16 cellular contexts compared by ENCODE assay signal in genomic region chr6:127517698-127518097, GRCh38. TPM values are rescaled to one million over a fixed set of nuclear protein-coding genes. Genes with fewer than 3 reads are reported as not detected.
DNase-seq lines count a peak whose midpoint lies in the region; ATAC-seq, FAIRE-seq and TF ChIP-seq lines count a peak whose summit lies in the region.
"Had no signal": no experiment of that assay in that cellular context is flagged by ENCODE, and none has a peak within 500 bp of the region (broad histone marks: within the 10 kb centered on the region; RNA-seq: fewer than 3 reads in every experiment).

No MANE protein-coding gene starts in this region.

- in situ Hi-C loops in HepG2 (cut with HindIII; ENCODE audit: extremely low pct_ligation_motif_present, low pct_unique_long_range_greater_than_20kb) = no loop called here

- peaks cover 26% of the 10 kb centered on the region for H3K27me3 Mint-ChIP-seq in WTC11 (ENCODE audit: low read depth)
- H3K27me3 Mint-ChIP-seq in type B pancreatic cell = peaks cover 76% of the 10 kb centered on the region

- H3K79me2 ChIP-seq in HepG2 (ENCODE audit: insufficient read depth, low read length) = no peaks in the 10 kb centered on the region

- no peak for TF ChIP-seq POLR2A in HepG2 (IDR thresholded peaks at IDR 0.05; ENCODE audit: insufficient read depth in 1 of 2, low read depth in 2 of 2, low read length in 2 of 2)
- TF ChIP-seq POLR2A in right lobe of liver (IDR thresholded peaks at IDR 0.05) = no peak

- H3K36me3 Mint-ChIP-seq in WTC11 = peaks cover 17% of the 10 kb centered on the region
- no peaks in the 10 kb centered on the region for H3K36me3 Mint-ChIP-seq in type B pancreatic cell
- H3K36me3 Mint-ChIP-seq: CD4-positive, CD25-positive, alpha-beta regulatory T cell had no signal

- H3K9ac ChIP-seq in HepG2 (ENCODE audit: insufficient read depth, low read depth, low read length) = no peak overlapping the region

- H3K4me3 Mint-ChIP-seq in WTC11 = peak overlapping the region; percentile 98
- peak overlapping the region; percentile 88 for H3K4me3 Mint-ChIP-seq in type B pancreatic cell

- H3K9me3 ChIP-seq in HepG2 (ENCODE audit: low read length) = no peaks in the 10 kb centered on the region
- no peaks in the 10 kb centered on the region for H3K9me3 ChIP-seq in right lobe of liver
- H3K9me3 ChIP-seq: right atrium auricular region had no signal

- H3K27ac ChIP-seq in HepG2 (ENCODE audit: extremely low read length, insufficient read depth, low read length) (no peak overlapping the region), right lobe of liver (no peak overlapping the region)
- H3K27ac ChIP-seq: right atrium auricular region had no signal

- POLR2A ChIA-PET in HepG2 (lab: Yijun Ruan, JAX) = no interaction called here
- POLR2A ChIA-PET in WTC11 (lab: Charles Lee) = no interaction called here

- peaks cover 5% of the 10 kb centered on the region for H3K4me1 ChIP-seq in HepG2 (ENCODE audit: insufficient read depth, low read length)
- H3K4me1 ChIP-seq in right lobe of liver = peaks cover 0 to 17% (median 0%) of the 10 kb centered on the region in 4 donors

- H3K9me3 Mint-ChIP-seq in WTC11 (no peaks in the 10 kb centered on the region), type B pancreatic cell (no peaks in the 10 kb centered on the region)
- H3K9me3 Mint-ChIP-seq: HFFc6 had no signal

- H3K36me3 ChIP-seq in HepG2 (replicated peaks in 1 of 2; ENCODE audit: control insufficient read depth in 1 of 2, insufficient read depth in 2 of 2, low read length in 2 of 2) (no peaks in the 10 kb centered on the region), right lobe of liver (no peaks in the 10 kb centered on the region)
- H3K36me3 ChIP-seq: right atrium auricular region had no signal

- WGBS in HepG2 (ENCODE audit: low lambda C conversion rate) = 9% methylated on average over 2 of the region's 2 CpGs
- 50% methylated on average over 2 of the region's 2 CpGs for WGBS in right lobe of liver (ENCODE audit: insufficient coverage, low coverage, low lambda C conversion rate, missing lambda C conversion rate)

- FAIRE-seq in HepG2 (lab: Jason Lieb, UNC) = no peak
- FAIRE-seq: endometrium, GM12878 had no signal

- TF ChIP-seq RAD21 in HepG2 (CRISPR knock-in tag; IDR thresholded peaks at IDR 0.05) = no peak

- no peak overlapping the region for H2AFZ ChIP-seq in HepG2 (ENCODE audit: low read length)

- H3K27ac Mint-ChIP-seq in WTC11 (no peak overlapping the region), type B pancreatic cell (no peak overlapping the region)
- H3K27ac Mint-ChIP-seq: CD4-positive, CD25-positive, alpha-beta regulatory T cell; HFFc6 had no signal

- H3K27me3 ChIP-seq in HepG2 (ENCODE audit: control insufficient read depth in 1 of 2, insufficient read depth in 2 of 2, low read length in 2 of 2) (peaks cover 4 to 38% of the 10 kb centered on the region in 2 experiments; a peak in 3 of 5 replicates), right lobe of liver (peaks cover 8 to 26% of the 10 kb centered on the region in 2 donors)

- no peak for TF ChIP-seq EP300 in HepG2 (IDR thresholded peaks at IDR 0.05; ENCODE audit: low read depth in 2 of 2, low read length in 2 of 2)
- TF ChIP-seq EP300 in HepG2 (CRISPR knock-in tag; IDR thresholded peaks at IDR 0.05; ENCODE audit: borderline replicate concordance) = no peak

- intact Hi-C loops in HepG2 (cut with micrococcal nuclease; ENCODE audit: unreplicated experiment) = loop anchor here (2.0 kb wide), 1 partner anchor 33 kb away; no protein-coding TSS in a partner anchor
- intact Hi-C loops in right lobe of liver (cut with DNase I) = no loop called here

- no peak overlapping the region for H3K4me2 ChIP-seq in HepG2 (ENCODE audit: low read depth, low read length)

- DNase-seq in HepG2 (ENCODE audit: low spot score) = no peak
- no peak for DNase-seq in right lobe of liver
- DNase-seq in WTC11 (ENCODE audit: low spot score) = no peak
- DNase-seq in fibroblast of pulmonary artery (ENCODE audit: low read depth) = no peak
- DNase-seq in type B pancreatic cell (ENCODE audit: extremely low spot score, unreplicated experiment) = no peak
- DNase-seq in RPMI8226 = no peak
- DNase-seq in SHP77 treated with DMSO at 0.1 percent for 48 hours (lab: John Stamatoyannopoulos, UW) = no peak
- DNase-seq: activated CD4-positive, CD25-positive, alpha-beta regulatory T cell treated with anti-CD3 and anti-CD28 coated beads, Interleukin-2, amount 50 U/mL, for 72 hours; CD4-positive, CD25-positive, alpha-beta regulatory T cell; HFFc6; left cardiac atrium had no signal

- peaks cover 5% of the 10 kb centered on the region for H4K20me1 ChIP-seq in HepG2 (ENCODE audit: insufficient read depth, low read length)

- TF ChIP-seq CTCF in HepG2 (CRISPR knock-in tag; IDR thresholded peaks at IDR 0.05) = no peak
- no peak for TF ChIP-seq CTCF in right lobe of liver (IDR thresholded peaks at IDR 0.05)
- no peak for TF ChIP-seq CTCF in WTC11 (IDR thresholded peaks at IDR 0.05)
- no peak for TF ChIP-seq CTCF in fibroblast of pulmonary artery (IDR thresholded peaks at IDR 0.05; ENCODE audit: low read length, missing control alignments)
- TF ChIP-seq CTCF in type B pancreatic cell (conservative IDR thresholded peaks at IDR 0.05) = no peak

- peaks cover 37% of the 10 kb centered on the region for H3K4me1 Mint-ChIP-seq in WTC11
- H3K4me1 Mint-ChIP-seq in type B pancreatic cell (ENCODE audit: unreplicated experiment) = peaks cover 25% of the 10 kb centered on the region

- CTCF ChIA-PET in HepG2 (lab: Yijun Ruan, JAX; ENCODE audit: low intra/inter-chr PET ratio, low total read pairs) (no interaction called here), WTC11 (lab: Charles Lee) (interaction anchor here (1.3 to 4.0 kb wide), 6 partner anchors 30 to 124 kb away, joined by 5 to 106 read pairs (median 12); partner anchors contain the start of gene KIAA0408)

- ATAC-seq in HepG2 (no peak), right lobe of liver (no peak), WTC11 (no peak), HG03139 (IDR thresholded peaks at IDR 0.05; ENCODE audit: unreplicated experiment) (no peak)
- ATAC-seq: GM12878, left cardiac atrium had no signal

- no TSS peak for BruUV-seq in HepG2 (replicated peaks; lab: Mats Ljungman, UMichigan)

- H3K4me3 ChIP-seq in HepG2 (replicated peaks in 1 of 3; ENCODE audit: insufficient read depth in 1 of 3, low read depth in 2 of 3, low read length in 3 of 3) = no peak overlapping the region
- no peak overlapping the region for H3K4me3 ChIP-seq in right lobe of liver
- H3K4me3 ChIP-seq in fibroblast of pulmonary artery (replicated peaks; ENCODE audit: low read depth, low read length) = peak overlapping the region; percentile 47
- H3K4me3 ChIP-seq: GM12878, right atrium auricular region had no signal

RNA-seq across cellular contexts. Expression of gene KIAA0408, which starts 58.5 kb away (rescaled TPM):
- total RNA-seq in HepG2 (2016; rRNA removed; fragmentation: Illumina TruSeq; extraction: Trizol) (not detected in 2 replicates), right lobe of liver (under 1 TPM in 4 of 6 experiments, not detected in 2; 0.06 to 0.33 (median 0.16) TPM), WTC11 (2021) (7.5 to 12.2 TPM (median 9.1 TPM) in 3 replicates), type B pancreatic cell (ENCODE audit: low replicate concordance) (3.3 and 7.8 TPM in 2 replicates)
- total RNA-seq in HepG2 (2016; cell fraction: cytosol; rRNA removed; fragmentation: Illumina TruSeq; extraction: Trizol; ENCODE audit: low read depth) = not detected in 2 replicates
- not detected in 2 replicates for total RNA-seq in HepG2 (2016; cell fraction: insoluble cytoplasmic fraction; rRNA removed; fragmentation: Illumina TruSeq; extraction: Trizol)
- not detected in 2 replicates for total RNA-seq in HepG2 (2016; cell fraction: membrane; rRNA removed; fragmentation: Illumina TruSeq; extraction: Trizol)
- total RNA-seq in HepG2 (2016; cell fraction: nucleus; rRNA removed; fragmentation: Illumina TruSeq; extraction: Trizol) = not detected in 2 replicates
- not detected in 2 replicates for polyA plus RNA-seq in HepG2 (2011; rRNA removed)
- not detected in 2 replicates for polyA plus RNA-seq in HepG2 (2011; cell fraction: cytosol; rRNA removed)
- 0.05 TPM in 1 of 2 replicates, not detected in the other for polyA plus RNA-seq in HepG2 (2011; cell fraction: nucleus; rRNA removed)
- not detected in 2 replicates for polyA plus RNA-seq in HepG2 (2012)
- polyA plus RNA-seq in HepG2 (2016; cell fraction: cytosol; fragmentation: Illumina TruSeq; extraction: Trizol; ENCODE audit: low read depth) = not detected in 2 replicates
- not detected in 2 replicates for polyA plus RNA-seq in HepG2 (2016; cell fraction: insoluble cytoplasmic fraction; fragmentation: Illumina TruSeq; extraction: Trizol; ENCODE audit: low read depth)
- not detected in 2 replicates for polyA plus RNA-seq in HepG2 (2016; cell fraction: membrane; fragmentation: Illumina TruSeq; extraction: Trizol; ENCODE audit: low read depth)
- polyA plus RNA-seq in HepG2 (2016; cell fraction: nucleus; fragmentation: Illumina TruSeq; extraction: Trizol; ENCODE audit: insufficient read depth, low read depth) = not detected in 2 replicates
- not detected in 2 replicates for polyA minus RNA-seq in HepG2 (2011; rRNA and poly(A)+ RNA removed; ENCODE audit: low replicate concordance)
- polyA minus RNA-seq in HepG2 (2011; cell fraction: cytosol; rRNA and poly(A)+ RNA removed) = not detected in 2 replicates
- not detected in 2 replicates for polyA minus RNA-seq in HepG2 (2011; cell fraction: nucleus; rRNA and poly(A)+ RNA removed)

RNA-seq across cellular contexts. Expression of gene C6orf58, which starts 59.3 kb away (rescaled TPM):
- total RNA-seq in HepG2 (2016; rRNA removed; fragmentation: Illumina TruSeq; extraction: Trizol) = not detected in 2 replicates
- total RNA-seq in HepG2 (2016; cell fraction: cytosol; rRNA removed; fragmentation: Illumina TruSeq; extraction: Trizol; ENCODE audit: low read depth) = not detected in 2 replicates
- total RNA-seq in HepG2 (2016; cell fraction: insoluble cytoplasmic fraction; rRNA removed; fragmentation: Illumina TruSeq; extraction: Trizol) = not detected in 2 replicates
- total RNA-seq in HepG2 (2016; cell fraction: membrane; rRNA removed; fragmentation: Illumina TruSeq; extraction: Trizol) = not detected in 2 replicates
- total RNA-seq in HepG2 (2016; cell fraction: nucleus; rRNA removed; fragmentation: Illumina TruSeq; extraction: Trizol) = not detected in 2 replicates
- not detected in 2 replicates for polyA plus RNA-seq in HepG2 (2011; rRNA removed)
- not detected in 2 replicates for polyA plus RNA-seq in HepG2 (2011; cell fraction: cytosol; rRNA removed)
- not detected in 2 replicates for polyA plus RNA-seq in HepG2 (2011; cell fraction: nucleus; rRNA removed)
- not detected in 2 replicates for polyA plus RNA-seq in HepG2 (2012)
- not detected in 2 replicates for polyA plus RNA-seq in HepG2 (2016; cell fraction: cytosol; fragmentation: Illumina TruSeq; extraction: Trizol; ENCODE audit: low read depth)
- polyA plus RNA-seq in HepG2 (2016; cell fraction: insoluble cytoplasmic fraction; fragmentation: Illumina TruSeq; extraction: Trizol; ENCODE audit: low read depth) = 0.21 TPM in 1 of 2 replicates, not detected in the other
- 0.16 TPM in 1 of 2 replicates, not detected in the other for polyA plus RNA-seq in HepG2 (2016; cell fraction: membrane; fragmentation: Illumina TruSeq; extraction: Trizol; ENCODE audit: low read depth)
- polyA plus RNA-seq in HepG2 (2016; cell fraction: nucleus; fragmentation: Illumina TruSeq; extraction: Trizol; ENCODE audit: insufficient read depth, low read depth) = not detected in 2 replicates
- polyA minus RNA-seq in HepG2 (2011; rRNA and poly(A)+ RNA removed; ENCODE audit: low replicate concordance) = not detected in 2 replicates
- polyA minus RNA-seq in HepG2 (2011; cell fraction: cytosol; rRNA and poly(A)+ RNA removed) = not detected in 2 replicates
- not detected in 2 replicates for polyA minus RNA-seq in HepG2 (2011; cell fraction: nucleus; rRNA and poly(A)+ RNA removed)
- not detected for total RNA-seq in right lobe of liver
- total RNA-seq in WTC11 (2021) = not detected in 3 replicates
- total RNA-seq in type B pancreatic cell (ENCODE audit: low replicate concordance) = 0.63 TPM in 1 of 2 replicates, not detected in the other
- total RNA-seq: CD4-positive, CD25-positive, alpha-beta regulatory T cell; left cardiac atrium; right atrium auricular region; urinary bladder had no signal
- polyA plus RNA-seq: CD4-positive, CD25-positive, alpha-beta regulatory T cell; urinary bladder had no signal
